In genomic region chr2:224183086-224183485, GRCh38 we compare ENCODE assay signal across 16 cellular contexts.
"Had no signal": no experiment of that assay in that cellular context is flagged by ENCODE, and none has a peak within 500 bp of the region (broad histone marks: within the 10 kb centered on the region; RNA-seq: fewer than 3 reads in every experiment).

No MANE protein-coding gene starts in this region.

- H3K27ac Mint-ChIP-seq: naive B cell, nephron progenitor cell had no signal

- H3K9me3 ChIP-seq: stomach, thoracic aorta, transverse colon had no signal

- H3K4me3 Mint-ChIP-seq: naive B cell, nephron progenitor cell had no signal

- H3K4me1 ChIP-seq: heart left ventricle, psoas muscle, stomach, transverse colon had no signal

- H3K36me3 Mint-ChIP-seq: naive B cell had no signal

- DNase-seq: effector memory CD4-positive, alpha-beta T cell; heart left ventricle; hippocampal formation; kidney glomerular epithelial cell; mesendoderm; naive B cell; nephron progenitor cell; psoas muscle; retina; small intestine; stimulated activated CD4-positive, alpha-beta T cell treated with anti-CD3 and anti-CD28 coated beads, Interleukin-12 subunit alpha, Interleukin-12 subunit beta, amount 100 ng/mL, for 4 hours; stimulated activated naive CD4-positive, alpha-beta T cell; stomach; substantia nigra; transverse colon had no signal

- H3K36me3 ChIP-seq: heart left ventricle, stomach, thoracic aorta, transverse colon had no signal

- H3K4me3 ChIP-seq: heart left ventricle, psoas muscle, stomach, thoracic aorta, transverse colon had no signal

- H3K27me3 ChIP-seq: heart left ventricle, stomach, transverse colon had no signal
